21 cellular contexts compared by ENCODE assay signal in genomic region chr6:141394565-141395051, GRCh38.
"Had no signal": no experiment of that assay in that cellular context is flagged by ENCODE, and none has a peak within 500 bp of the region (broad histone marks: within the 10 kb centered on the region; RNA-seq: fewer than 3 reads in every experiment).

No MANE protein-coding gene starts in this region.

- H3K27me3 ChIP-seq: dorsolateral prefrontal cortex, hepatocyte, neutrophil, right lobe of liver, spleen, testis, transverse colon had no signal

- H3K27me3 Mint-ChIP-seq: stimulated activated naive CD8-positive, alpha-beta T cell treated with anti-CD3 and anti-CD28 coated beads, Interleukin-15, Interleukin-2, amounts not matched to agents 100 ng/mL and 50 ng/mL, for 24 hours had no signal

- H3K4me2 ChIP-seq: hepatocyte had no signal

- H3K4me3 Mint-ChIP-seq: nephron; stimulated activated naive CD8-positive, alpha-beta T cell treated with anti-CD3 and anti-CD28 coated beads, Interleukin-15, Interleukin-2, amounts not matched to agents 100 ng/mL and 50 ng/mL, for 24 hours had no signal

- H3K9me3 ChIP-seq: neutrophil, psoas muscle, right lobe of liver, spleen, testis, transverse colon had no signal

- H3K4me3 ChIP-seq: dorsolateral prefrontal cortex, hepatocyte, psoas muscle, right lobe of liver, spleen, testis, transverse colon had no signal

- H3K36me3 ChIP-seq: neutrophil, right lobe of liver, spleen, transverse colon had no signal

- H3K27ac Mint-ChIP-seq: nephron; stimulated activated naive CD8-positive, alpha-beta T cell treated with anti-CD3 and anti-CD28 coated beads, Interleukin-15, Interleukin-2, amounts not matched to agents 100 ng/mL and 50 ng/mL, for 24 hours had no signal

- ATAC-seq: left colon, psoas muscle had no signal

- DNase-seq: central memory CD4-positive, alpha-beta T cell; cortex of kidney; dorsolateral prefrontal cortex; effector CD8-positive, alpha-beta T cell; foreskin melanocyte; head of caudate nucleus; left colon; mammary epithelial cell; psoas muscle; retina; right lobe of liver; spleen; stimulated activated CD4-positive, alpha-beta T cell treated with anti-CD3 and anti-CD28 coated beads, Interleukin-15, amount 100 ng/mL, for 24 hours; stimulated activated CD4-positive, alpha-beta T cell treated with anti-CD3 and anti-CD28 coated beads, Interleukin-2, amount 100 ng/mL, for 24 hours; stimulated activated CD4-positive, alpha-beta T cell treated with anti-CD3 and anti-CD28 coated beads, Interleukin-4, amount 100 ng/mL, for 4 hours; testis; transverse colon had no signal

- H2AFZ ChIP-seq: hepatocyte had no signal

- H3K27ac ChIP-seq: dorsolateral prefrontal cortex, hepatocyte, neutrophil, psoas muscle, right lobe of liver, spleen, testis, transverse colon had no signal

- H3K4me1 Mint-ChIP-seq: nephron had no signal

- H3K9me3 Mint-ChIP-seq: nephron; stimulated activated naive CD8-positive, alpha-beta T cell treated with anti-CD3 and anti-CD28 coated beads, Interleukin-15, Interleukin-2, amounts not matched to agents 100 ng/mL and 50 ng/mL, for 24 hours had no signal

- H3K4me1 ChIP-seq: psoas muscle, right lobe of liver, spleen, testis, transverse colon had no signal
